20 cellular contexts compared by ENCODE assay signal in genomic region chr7:35389636-35390035, GRCh38.
"Had no signal": no experiment of that assay in that cellular context is flagged by ENCODE, and none has a peak within 500 bp of the region (broad histone marks: within the 10 kb centered on the region; RNA-seq: fewer than 3 reads in every experiment).

No MANE protein-coding gene starts in this region.

- H3K27ac ChIP-seq: foreskin keratinocyte, left ventricle myocardium inferior, lower lobe of right lung, neural progenitor cell, ovary, right atrium auricular region, sigmoid colon, skin epidermis, testis, tibial nerve had no signal

- H2AFZ ChIP-seq: neural progenitor cell had no signal

- H3K27me3 ChIP-seq: foreskin keratinocyte, neural progenitor cell, ovary, right atrium auricular region, sigmoid colon, testis, tibial nerve had no signal

- H3K4me1 ChIP-seq: foreskin keratinocyte, lower lobe of right lung, neural progenitor cell, sigmoid colon, testis, tibial nerve had no signal

- H3K4me2 ChIP-seq: neural progenitor cell had no signal

- H3K9ac ChIP-seq: neural progenitor cell had no signal

- H3K4me3 ChIP-seq: left ventricle myocardium inferior, lower lobe of right lung, neural progenitor cell, ovary, right atrium auricular region, sigmoid colon, skin epidermis, testis, tibial nerve had no signal

- DNase-seq: cortex of kidney; effector memory CD4-positive, alpha-beta T cell; immature natural killer cell; left ventricle myocardium inferior; lower lobe of right lung; mesenchymal stem cell; midbrain; nucleus accumbens; ovary; sigmoid colon; stimulated activated CD4-positive, alpha-beta T cell treated with anti-CD3 and anti-CD28 coated beads, Interleukin-2, amount 100 ng/mL, for 24 hours; stimulated activated CD4-positive, alpha-beta T cell treated with anti-CD3 and anti-CD28 coated beads, Interleukin-4, amount 100 ng/mL, for 4 hours; stimulated activated naive B cell treated with anti-CD40 and anti-IgM and Interleukin-4, amounts not matched to agents 10 μg/mL and 1 μg/mL and 100 μg/mL, for 72 hours; stimulated activated naive CD8-positive, alpha-beta T cell treated with anti-CD3 and anti-CD28 coated beads, Interleukin-15, amount 100 ng/mL, for 72 hours; testis had no signal

- ATAC-seq: foreskin keratinocyte; lower lobe of right lung; stimulated activated naive B cell treated with anti-CD40 and anti-IgM and Interleukin-4, amounts not matched to agents 10 μg/mL and 1 μg/mL and 100 μg/mL, for 72 hours; stimulated activated naive CD8-positive, alpha-beta T cell treated with anti-CD3 and anti-CD28 coated beads, Interleukin-15, amount 100 ng/mL, for 72 hours had no signal

- H3K9me3 ChIP-seq: left ventricle myocardium inferior, lower lobe of right lung, ovary, right atrium auricular region, sigmoid colon, testis, tibial nerve had no signal

- H3K36me3 ChIP-seq: left ventricle myocardium inferior, lower lobe of right lung, neural progenitor cell, ovary, right atrium auricular region, sigmoid colon, tibial nerve had no signal
